23 cellular contexts compared by ENCODE assay signal in genomic region chr13:97015661-97016350, GRCh38. TPM values are rescaled to one million over a fixed set of nuclear protein-coding genes. Genes with fewer than 3 reads are reported as not detected.
DNase-seq lines count a peak whose midpoint lies in the region; ATAC-seq, FAIRE-seq and TF ChIP-seq lines count a peak whose summit lies in the region.
"Had no signal": no experiment of that assay in that cellular context is flagged by ENCODE, and none has a peak within 500 bp of the region (broad histone marks: within the 10 kb centered on the region; RNA-seq: fewer than 3 reads in every experiment).

No MANE protein-coding gene starts in this region.

- no peak overlapping the region for H3K27ac Mint-ChIP-seq in H9
- H3K27ac Mint-ChIP-seq in activated T-helper 1 cell treated with anti-CD3 and anti-CD28 coated beads, Interleukin-12 subunit alpha, Interleukin-12 subunit beta, Interleukin-2, Interleukin-4 antibody, amounts not matched to agents 30 ng/mL and 10 ng/mL and 1 ng/mL, durations not matched to agents 14 hours and 24 hours and 36 hours, result no peak overlapping the region
- H3K27ac Mint-ChIP-seq: stimulated activated naive CD8-positive, alpha-beta T cell treated with anti-CD3 and anti-CD28 coated beads, Interleukin-15, amount 100 ng/mL, for 72 hours had no signal

- H3K27ac ChIP-seq in OCI-LY7 (ENCODE audit: low read depth, low read length, poor library complexity, severe bottlenecking) (peak overlapping the region; percentile 67), brain microvascular endothelial cell (no peak overlapping the region), H9 (ENCODE audit: insufficient read length, low read depth, low read length) (no peak overlapping the region)
- H3K27ac ChIP-seq: heart left ventricle, ovary, RWPE1, sigmoid colon, upper lobe of left lung had no signal

- no peak overlapping the region for H3K56ac ChIP-seq in H9 (ENCODE audit: insufficient read length, low read depth, low read length)

- no peak overlapping the region for H4K8ac ChIP-seq in H9 (replicated peaks; ENCODE audit: insufficient read length, low read depth, low read length)

- H3T11ph ChIP-seq in H9 (ENCODE audit: low read length), result no peak overlapping the region

- H2BK15ac ChIP-seq in H9 (ENCODE audit: low read depth, low read length), result no peak overlapping the region

- peaks cover 1 to 6% of the 10 kb centered on the region in 2 experiments for H3K4me1 Mint-ChIP-seq in H9
- no peaks in the 10 kb centered on the region for H3K4me1 Mint-ChIP-seq in activated T-helper 1 cell treated with anti-CD3 and anti-CD28 coated beads, Interleukin-12 subunit alpha, Interleukin-12 subunit beta, Interleukin-2, Interleukin-4 antibody, amounts not matched to agents 30 ng/mL and 10 ng/mL and 1 ng/mL, durations not matched to agents 14 hours and 24 hours and 36 hours (ENCODE audit: low read depth)

- no TSS peak for BruUV-seq in OCI-LY7 (replicated peaks; lab: Mats Ljungman, UMichigan)

- no peak overlapping the region for H4K5ac ChIP-seq in H9 (ENCODE audit: insufficient read length, low read depth, low read length)

- H3K9me2 ChIP-seq in OCI-LY7 (ENCODE audit: insufficient read depth, low read length), result no peaks in the 10 kb centered on the region

- H3K23ac ChIP-seq in H9 (ENCODE audit: insufficient read length, low read depth, low read length), result no peak overlapping the region

- POLR2A ChIA-PET in OCI-LY7 (lab: Charles Lee), result interaction anchor here (0.8 to 2.0 kb wide), 2 partner anchors 13 to 51 kb away, joined by 5 to 10 read pairs; no protein-coding TSS in a partner anchor

- H3K36me3 Mint-ChIP-seq in H9 (ENCODE audit: insufficient read depth in 1 of 3, low read depth in 3 of 3), result no peaks in the 10 kb centered on the region
- H3K36me3 Mint-ChIP-seq in activated T-helper 1 cell treated with anti-CD3 and anti-CD28 coated beads, Interleukin-12 subunit alpha, Interleukin-12 subunit beta, Interleukin-2, Interleukin-4 antibody, amounts not matched to agents 30 ng/mL and 10 ng/mL and 1 ng/mL, durations not matched to agents 14 hours and 24 hours and 36 hours (ENCODE audit: low read depth), result no peaks in the 10 kb centered on the region

- H3K18ac ChIP-seq in H9 (ENCODE audit: insufficient read length, low read depth, low read length), result no peak overlapping the region

- H3K4me1 ChIP-seq in OCI-LY7 (ENCODE audit: insufficient read depth, low read length, poor library complexity, severe bottlenecking), result peaks cover 30% of the 10 kb centered on the region
- H3K4me1 ChIP-seq in H9 (ENCODE audit: insufficient read depth, low read length), result no peaks in the 10 kb centered on the region

- no peaks in the 10 kb centered on the region for H3K79me2 ChIP-seq in OCI-LY7 (ENCODE audit: insufficient read depth, low read depth, low read length)
- no peaks in the 10 kb centered on the region for H3K79me2 ChIP-seq in H9 (ENCODE audit: insufficient read depth, low read length)

- H2AFZ ChIP-seq in OCI-LY7 (ENCODE audit: low read length), result peak overlapping the region; percentile 61; the same call in 1 of the 2 replicates
- no peak overlapping the region for H2AFZ ChIP-seq in H9 (ENCODE audit: low read length)

- H3K9ac ChIP-seq in H9 (ENCODE audit: extremely low read depth, insufficient read length, low read length), result no peak overlapping the region

- CTCF ChIA-PET in OCI-LY7 (lab: Charles Lee; ENCODE audit: unreplicated experiment), result no interaction called here

- no peak overlapping the region for H4K91ac ChIP-seq in H9 (ENCODE audit: insufficient read length, low read depth, low read length)

- no peak overlapping the region for H2BK12ac ChIP-seq in H9 (ENCODE audit: insufficient read length, low read depth, low read length)

- H3K4me3 ChIP-seq in OCI-LY7 (ENCODE audit: low read depth, low read length, poor library complexity, severe bottlenecking), result peak overlapping the region; percentile 46
- no peak overlapping the region for H3K4me3 ChIP-seq in brain microvascular endothelial cell (ENCODE audit: low read depth, low read length)
- H3K4me3 ChIP-seq: heart left ventricle, ovary, sigmoid colon, upper lobe of left lung had no signal

- peak; percentile 64 for DNase-seq in OCI-LY7 (ENCODE audit: low spot score)
- DNase-seq in brain microvascular endothelial cell, result peak; percentile 26
- no peak for DNase-seq in SKM-1 (lab: John Stamatoyannopoulos, UW; ENCODE audit: unreplicated experiment)
- no peak for DNase-seq in H9
- DNase-seq in activated T-helper 1 cell treated with anti-CD3 and anti-CD28 coated beads, Interleukin-12 subunit alpha, Interleukin-12 subunit beta, Interleukin-2, Interleukin-4 antibody, amounts not matched to agents 30 ng/mL and 10 ng/mL and 1 ng/mL, durations not matched to agents 14 hours and 24 hours and 36 hours (ENCODE audit: low spot score), result no peak
- DNase-seq: activated CD4-positive, alpha-beta T cell treated with anti-CD3 and anti-CD28 coated beads, Interleukin-2, amount 50 U/mL, for 1 hour; heart left ventricle; mammary epithelial cell; NCI-H1436 treated with DMSO at 0.1 percent for 48 hours; NCI-H2171; NCI-H774; ovary; sigmoid colon; stimulated activated CD4-positive, alpha-beta T cell treated with anti-CD3 and anti-CD28 coated beads, Interleukin-2, amount 100 ng/mL, for 24 hours; stimulated activated naive CD8-positive, alpha-beta T cell treated with anti-CD3 and anti-CD28 coated beads, Interleukin-15, amount 100 ng/mL, for 72 hours had no signal

- H2BK5ac ChIP-seq in H9 (ENCODE audit: insufficient read length, low read length), result no peak overlapping the region

- H2BK120ac ChIP-seq in H9 (ENCODE audit: low read depth, low read length, poor library complexity, severe bottlenecking), result no peak overlapping the region

- no peaks in the 10 kb centered on the region for H3K27me3 ChIP-seq in brain microvascular endothelial cell (replicated peaks)
- H3K27me3 ChIP-seq in H9 (ENCODE audit: insufficient read depth, low read length), result no peaks in the 10 kb centered on the region
- H3K27me3 ChIP-seq: ovary, sigmoid colon, upper lobe of left lung had no signal

- no peak overlapping the region for H3K4me3 Mint-ChIP-seq in H9
- no peak overlapping the region for H3K4me3 Mint-ChIP-seq in activated T-helper 1 cell treated with anti-CD3 and anti-CD28 coated beads, Interleukin-12 subunit alpha, Interleukin-12 subunit beta, Interleukin-2, Interleukin-4 antibody, amounts not matched to agents 30 ng/mL and 10 ng/mL and 1 ng/mL, durations not matched to agents 14 hours and 24 hours and 36 hours
- H3K4me3 Mint-ChIP-seq: stimulated activated naive CD8-positive, alpha-beta T cell treated with anti-CD3 and anti-CD28 coated beads, Interleukin-15, amount 100 ng/mL, for 72 hours had no signal

- peak; percentile 16 for FAIRE-seq in A204.1 (lab: Jason Lieb, UNC)
- FAIRE-seq: keratinocyte had no signal

- H3K36me3 ChIP-seq in OCI-LY7 (ENCODE audit: insufficient read depth, low read length), result no peaks in the 10 kb centered on the region
- H3K36me3 ChIP-seq in brain microvascular endothelial cell (replicated peaks), result no peaks in the 10 kb centered on the region
- H3K36me3 ChIP-seq: heart left ventricle, ovary, sigmoid colon, upper lobe of left lung had no signal

- peak; percentile 50 for ATAC-seq in GM19351 (IDR thresholded peaks at IDR 0.05; ENCODE audit: unreplicated experiment)
- no peak for ATAC-seq in GM21717 (IDR thresholded peaks at IDR 0.05; ENCODE audit: unreplicated experiment)
- ATAC-seq: HCT116; heart left ventricle; naive thymus-derived CD4-positive, alpha-beta T cell; stimulated activated naive CD8-positive, alpha-beta T cell treated with anti-CD3 and anti-CD28 coated beads, Interleukin-15, amount 100 ng/mL, for 72 hours had no signal

- H3K9me3 Mint-ChIP-seq in H9, result no peaks in the 10 kb centered on the region
- H3K9me3 Mint-ChIP-seq in activated T-helper 1 cell treated with anti-CD3 and anti-CD28 coated beads, Interleukin-12 subunit alpha, Interleukin-12 subunit beta, Interleukin-2, Interleukin-4 antibody, amounts not matched to agents 30 ng/mL and 10 ng/mL and 1 ng/mL, durations not matched to agents 14 hours and 24 hours and 36 hours, result no peaks in the 10 kb centered on the region
- H3K9me3 Mint-ChIP-seq: stimulated activated naive CD8-positive, alpha-beta T cell treated with anti-CD3 and anti-CD28 coated beads, Interleukin-15, amount 100 ng/mL, for 72 hours had no signal

- no peak overlapping the region for H3K4ac ChIP-seq in H9 (ENCODE audit: low read depth, low read length)

- no peak for TF ChIP-seq CTCF in OCI-LY7 (conservative IDR thresholded peaks at IDR 0.05; ENCODE audit: low read length)
- TF ChIP-seq CTCF in brain microvascular endothelial cell (IDR thresholded peaks at IDR 0.05; ENCODE audit: low read depth, low read length, missing control alignments), result no peak
- no peak for TF ChIP-seq CTCF in H9 (conservative IDR thresholded peaks at IDR 0.05)

- intact Hi-C loops in OCI-LY7 (cut with micrococcal nuclease; ENCODE audit: unreplicated experiment), result no loop called here
- intact Hi-C loops in activated T-helper 1 cell treated with anti-CD3 and anti-CD28 coated beads, Interleukin-12 subunit alpha, Interleukin-12 subunit beta, Interleukin-2, Interleukin-4 antibody, amounts not matched to agents 30 ng/mL and 10 ng/mL and 1 ng/mL, durations not matched to agents 14 hours and 24 hours and 36 hours (cut with micrococcal nuclease), result loop anchor here (5.0 kb wide), 2 partner anchors 326 to 786 kb away; no protein-coding TSS in a partner anchor

- H4K20me1 ChIP-seq in OCI-LY7 (ENCODE audit: insufficient read depth, low read length) (no peaks in the 10 kb centered on the region), H9 (ENCODE audit: control insufficient read depth, insufficient read depth, insufficient read length) (no peaks in the 10 kb centered on the region)

- H3K14ac ChIP-seq in H9 (ENCODE audit: insufficient read depth, low read length), result no peak overlapping the region

- no peak overlapping the region for H2AK5ac ChIP-seq in H9 (ENCODE audit: insufficient read length, low read length)

- H2BK20ac ChIP-seq in H9 (ENCODE audit: low read depth, low read length, poor library complexity, severe bottlenecking), result no peak overlapping the region

- WGBS in H9 (ENCODE audit: extremely low coverage, insufficient read length, low lambda C conversion rate), result no CpG with 5 or more reads among the region's 5 CpGs

- peaks cover 55% of the 10 kb centered on the region for H3K27me3 Mint-ChIP-seq in H9 (ENCODE audit: low read depth)
- peaks cover 10% of the 10 kb centered on the region for H3K27me3 Mint-ChIP-seq in activated T-helper 1 cell treated with anti-CD3 and anti-CD28 coated beads, Interleukin-12 subunit alpha, Interleukin-12 subunit beta, Interleukin-2, Interleukin-4 antibody, amounts not matched to agents 30 ng/mL and 10 ng/mL and 1 ng/mL, durations not matched to agents 14 hours and 24 hours and 36 hours (ENCODE audit: insufficient read depth)

- in situ Hi-C loops in brain microvascular endothelial cell (cut with HindIII; ENCODE audit: low pct_ligation_motif_present, low sequenced_read_pairs), result no loop called here

- H3K79me1 ChIP-seq in H9 (ENCODE audit: insufficient read depth, low read depth, low read length, poor library complexity, severe bottlenecking), result no peaks in the 10 kb centered on the region

- H3K9me3 ChIP-seq in OCI-LY7 (ENCODE audit: low read length), result peaks cover 16% of the 10 kb centered on the region; the same call in 1 of the 2 replicates
- no peaks in the 10 kb centered on the region for H3K9me3 ChIP-seq in H9 (ENCODE audit: control insufficient read depth, low read depth, low read length)
- H3K9me3 ChIP-seq: heart left ventricle, ovary, sigmoid colon, upper lobe of left lung had no signal

- H3K4me2 ChIP-seq in OCI-LY7 (ENCODE audit: low read length) (peak overlapping the region; percentile 77), H9 (ENCODE audit: insufficient read depth, insufficient read length, low read length) (no peak overlapping the region)

- H3K23me2 ChIP-seq in H9 (ENCODE audit: insufficient read length, low read depth, low read length, poor library complexity, severe bottlenecking), result no peaks in the 10 kb centered on the region

RNA-seq across cellular contexts. Expression of gene OXGR1, which starts 21.5 kb away (rescaled TPM):
- total RNA-seq in OCI-LY7 (2014; rRNA removed; shearing (Covaris generic)), result not detected in 2 replicates
- total RNA-seq in OCI-LY7 (2022) (not detected in 2 replicates), H9 (2021) (not detected in 2 replicates)
- not detected in 2 replicates for total RNA-seq in activated T-helper 1 cell treated with anti-CD3 and anti-CD28 coated beads, Interleukin-12 subunit alpha, Interleukin-12 subunit beta, Interleukin-2, Interleukin-4 antibody, amounts not matched to agents 30 ng/mL and 10 ng/mL and 1 ng/mL, durations not matched to agents 14 hours and 24 hours and 36 hours
- total RNA-seq: mammary epithelial cell; naive thymus-derived CD4-positive, alpha-beta T cell had no signal

Comparison
In these comparisons a context has a peak if more than half of its experiments do, and no peak if none do; other contexts are left out.
1. DNase-seq: peak in OCI-LY7 (single experiment) and brain microvascular endothelial cell (single experiment); none in SKM-1 (single experiment), H9 (single experiment) and activated T-helper 1 cell treated with anti-CD3 and anti-CD28 coated beads, Interleukin-12 subunit alpha, Interleukin-12 subunit beta, Interleukin-2, Interleukin-4 antibody, amounts not matched to agents 30 ng/mL and 10 ng/mL and 1 ng/mL, durations not matched to agents 14 hours and 24 hours and 36 hours (single experiment).